In the genomic region with DNA sequence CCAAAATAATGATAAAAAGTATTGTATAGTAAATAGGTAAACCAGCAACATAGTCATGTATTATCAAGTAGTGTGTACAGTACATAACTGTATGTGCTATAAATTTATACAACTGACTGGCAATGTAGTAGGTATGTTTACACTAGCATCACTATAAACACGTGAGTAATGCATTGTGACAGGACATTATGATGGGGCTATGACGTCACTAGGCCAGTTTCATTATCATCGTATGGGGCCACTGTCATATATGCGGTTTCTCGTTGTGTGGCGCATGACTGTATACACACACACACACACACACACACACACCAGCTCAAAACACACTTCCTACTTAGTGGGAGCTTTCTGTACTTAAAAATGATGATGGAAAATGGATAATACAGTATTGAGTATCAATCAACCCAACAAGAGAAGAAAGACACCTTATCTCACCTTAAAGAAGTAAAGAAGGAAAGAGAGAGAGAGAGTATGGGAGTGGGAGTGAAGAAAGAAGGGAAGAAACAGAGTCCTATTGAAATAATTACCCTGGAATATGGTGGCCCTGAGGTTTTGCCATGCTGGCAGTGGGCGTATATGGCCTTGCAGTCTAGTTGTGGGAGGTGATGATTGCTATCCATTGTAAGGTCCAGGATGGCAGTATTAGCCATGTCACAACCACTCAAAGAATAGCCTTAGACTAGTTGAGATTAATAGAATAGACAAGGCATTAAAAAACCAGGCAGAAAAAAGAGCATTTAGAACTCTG, we compare ENCODE assay signal across 1 cellular context.
TF ChIP-seq lines count a peak whose summit lies in the region.

No MANE protein-coding gene starts in this region.

TF ChIP-seq in HEK293, 187 proteins besides CTCF, POLR2A, EP300 and RAD21 (continued from another document):
- TF ChIP-seq, protein P1, sequence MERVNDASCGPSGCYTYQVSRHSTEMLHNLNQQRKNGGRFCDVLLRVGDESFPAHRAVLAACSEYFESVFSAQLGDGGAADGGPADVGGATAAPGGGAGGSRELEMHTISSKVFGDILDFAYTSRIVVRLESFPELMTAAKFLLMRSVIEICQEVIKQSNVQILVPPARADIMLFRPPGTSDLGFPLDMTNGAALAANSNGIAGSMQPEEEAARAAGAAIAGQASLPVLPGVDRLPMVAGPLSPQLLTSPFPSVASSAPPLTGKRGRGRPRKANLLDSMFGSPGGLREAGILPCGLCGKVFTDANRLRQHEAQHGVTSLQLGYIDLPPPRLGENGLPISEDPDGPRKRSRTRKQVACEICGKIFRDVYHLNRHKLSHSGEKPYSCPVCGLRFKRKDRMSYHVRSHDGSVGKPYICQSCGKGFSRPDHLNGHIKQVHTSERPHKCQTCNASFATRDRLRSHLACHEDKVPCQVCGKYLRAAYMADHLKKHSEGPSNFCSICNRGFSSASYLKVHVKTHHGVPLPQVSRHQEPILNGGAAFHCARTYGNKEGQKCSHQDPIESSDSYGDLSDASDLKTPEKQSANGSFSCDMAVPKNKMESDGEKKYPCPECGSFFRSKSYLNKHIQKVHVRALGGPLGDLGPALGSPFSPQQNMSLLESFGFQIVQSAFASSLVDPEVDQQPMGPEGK (tag by site-specific recombination; IDR thresholded peaks at IDR 0.05) = no peak
- TF ChIP-seq ZNF561 (tag by site-specific recombination; IDR thresholded peaks at IDR 0.05; ENCODE audit: borderline replicate concordance) = no peak
- TF ChIP-seq, protein P2, sequence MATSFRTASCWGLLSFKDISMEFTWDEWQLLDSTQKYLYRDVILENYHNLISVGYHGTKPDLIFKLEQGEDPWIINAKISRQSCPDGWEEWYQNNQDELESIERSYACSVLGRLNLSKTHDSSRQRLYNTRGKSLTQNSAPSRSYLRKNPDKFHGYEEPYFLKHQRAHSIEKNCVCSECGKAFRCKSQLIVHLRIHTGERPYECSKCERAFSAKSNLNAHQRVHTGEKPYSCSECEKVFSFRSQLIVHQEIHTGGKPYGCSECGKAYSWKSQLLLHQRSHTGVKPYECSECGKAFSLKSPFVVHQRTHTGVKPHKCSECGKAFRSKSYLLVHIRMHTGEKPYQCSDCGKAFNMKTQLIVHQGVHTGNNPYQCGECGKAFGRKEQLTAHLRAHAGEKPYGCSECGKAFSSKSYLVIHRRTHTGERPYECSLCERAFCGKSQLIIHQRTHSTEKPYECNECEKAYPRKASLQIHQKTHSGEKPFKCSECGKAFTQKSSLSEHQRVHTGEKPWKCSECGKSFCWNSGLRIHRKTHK (tag by site-specific recombination; IDR thresholded peaks at IDR 0.05) = no peak
- TF ChIP-seq ZFHX2 (tag by site-specific recombination; conservative IDR thresholded peaks at IDR 0.05) = peak; percentile 65
- TF ChIP-seq ZNF19 (tag by site-specific recombination; IDR thresholded peaks at IDR 0.05; ENCODE audit: low read depth) = no peak
- no peak for TF ChIP-seq ZNF221 (tag by site-specific recombination; IDR thresholded peaks at IDR 0.05; ENCODE audit: borderline replicate concordance)
- TF ChIP-seq, protein P3, sequence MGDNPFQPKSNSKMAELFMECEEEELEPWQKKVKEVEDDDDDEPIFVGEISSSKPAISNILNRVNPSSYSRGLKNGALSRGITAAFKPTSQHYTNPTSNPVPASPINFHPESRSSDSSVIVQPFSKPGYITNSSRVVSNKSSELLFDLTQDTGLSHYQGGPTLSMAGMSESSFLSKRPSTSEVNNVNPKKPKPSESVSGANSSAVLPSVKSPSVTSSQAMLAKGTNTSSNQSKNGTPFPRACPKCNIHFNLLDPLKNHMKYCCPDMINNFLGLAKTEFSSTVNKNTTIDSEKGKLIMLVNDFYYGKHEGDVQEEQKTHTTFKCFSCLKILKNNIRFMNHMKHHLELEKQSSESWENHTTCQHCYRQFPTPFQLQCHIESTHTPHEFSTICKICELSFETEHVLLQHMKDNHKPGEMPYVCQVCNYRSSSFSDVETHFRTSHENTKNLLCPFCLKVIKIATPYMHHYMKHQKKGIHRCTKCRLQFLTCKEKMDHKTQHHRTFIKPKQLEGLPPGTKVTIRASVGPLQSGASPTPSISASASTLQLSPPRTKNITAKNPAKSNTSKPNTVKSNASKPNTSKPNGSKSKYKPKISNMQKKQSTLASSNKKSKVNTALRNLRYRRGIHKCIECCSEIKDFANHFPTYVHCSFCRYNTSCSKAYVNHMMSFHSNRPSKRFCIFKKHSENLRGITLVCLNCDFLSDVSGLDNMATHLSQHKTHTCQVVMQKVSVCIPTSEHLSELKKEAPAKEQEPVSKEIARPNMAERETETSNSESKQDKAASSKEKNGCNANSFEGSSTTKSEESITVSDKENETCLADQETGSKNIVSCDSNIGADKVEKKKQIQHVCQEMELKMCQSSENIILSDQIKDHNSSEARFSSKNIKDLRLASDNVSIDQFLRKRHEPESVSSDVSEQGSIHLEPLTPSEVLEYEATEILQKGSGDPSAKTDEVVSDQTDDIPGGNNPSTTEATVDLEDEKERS (tag by site-specific recombination; IDR thresholded peaks at IDR 0.05) = no peak
- TF ChIP-seq RBAK (tag by site-specific recombination; IDR thresholded peaks at IDR 0.05) = no peak
- TF ChIP-seq ZNF571 (tag by site-specific recombination; IDR thresholded peaks at IDR 0.05) = no peak
- no peak for TF ChIP-seq ZNF16 (tag by site-specific recombination; IDR thresholded peaks at IDR 0.05; ENCODE audit: low read depth)
- no peak for TF ChIP-seq ZNF785 (tag by site-specific recombination; IDR thresholded peaks at IDR 0.05)
- TF ChIP-seq ZNF354C (tag by site-specific recombination; IDR thresholded peaks at IDR 0.05; ENCODE audit: borderline replicate concordance, low read depth) = no peak
- TF ChIP-seq ZNF776 (tag by site-specific recombination; IDR thresholded peaks at IDR 0.05; ENCODE audit: borderline replicate concordance) = no peak
